15 cellular contexts compared by ENCODE assay signal in genomic region chr20:44020406-44021148, GRCh38.
A peak's percentile ranks its signal among the peaks of the same experiment; 100 is the strongest.
DNase-seq lines count a peak whose midpoint lies in the region; ATAC-seq and TF ChIP-seq lines count a peak whose summit lies in the region.
"Had no signal": no experiment of that assay in that cellular context is flagged by ENCODE, and none has a peak within 500 bp of the region (broad histone marks: within the 10 kb centered on the region; RNA-seq: fewer than 3 reads in every experiment).

No MANE protein-coding gene starts in this region.

- ATAC-seq in activated T-helper 17 cell treated with anti-CD3 and anti-CD28 coated beads, Interleukin-2, amount 50 U/mL, for 72 hours (replicated peaks): no peak
- no peak for ATAC-seq in natural killer cell
- ATAC-seq: gastrocnemius medialis had no signal

- intact Hi-C loops in natural killer cell (cut with micrococcal nuclease): no loop called here

- H3K36me3 Mint-ChIP-seq in activated naive CD4-positive, alpha-beta T cell treated with anti-CD3 and anti-CD28 coated beads, Interleukin-2, amount 10 ng/mL, durations not matched to agents 7 days and 5 days: no peaks in the 10 kb centered on the region
- no peaks in the 10 kb centered on the region for H3K36me3 Mint-ChIP-seq in activated T-helper 17 cell treated with anti-CD3 and anti-CD28 coated beads, Interleukin-2, amount 50 U/mL, for 72 hours (ENCODE audit: low read depth)
- H3K36me3 Mint-ChIP-seq in natural killer cell: no peaks in the 10 kb centered on the region
- H3K36me3 Mint-ChIP-seq: mesothelial cell of epicardium had no signal

- peak overlapping the region; percentile 78 for H3K27ac Mint-ChIP-seq in activated naive CD4-positive, alpha-beta T cell treated with anti-CD3 and anti-CD28 coated beads, Interleukin-2, amount 10 ng/mL, durations not matched to agents 7 days and 5 days
- no peak overlapping the region for H3K27ac Mint-ChIP-seq in activated T-helper 17 cell treated with anti-CD3 and anti-CD28 coated beads, Interleukin-2, amount 50 U/mL, for 72 hours
- H3K27ac Mint-ChIP-seq in natural killer cell: no peak overlapping the region
- H3K27ac Mint-ChIP-seq: mesothelial cell of epicardium had no signal

- H3K9me3 Mint-ChIP-seq in activated naive CD4-positive, alpha-beta T cell treated with anti-CD3 and anti-CD28 coated beads, Interleukin-2, amount 10 ng/mL, durations not matched to agents 7 days and 5 days: no peaks in the 10 kb centered on the region
- H3K9me3 Mint-ChIP-seq in activated T-helper 17 cell treated with anti-CD3 and anti-CD28 coated beads, Interleukin-2, amount 50 U/mL, for 72 hours: no peaks in the 10 kb centered on the region
- no peaks in the 10 kb centered on the region for H3K9me3 Mint-ChIP-seq in natural killer cell
- H3K9me3 Mint-ChIP-seq: mesothelial cell of epicardium; stimulated activated effector memory CD8-positive, alpha-beta T cell treated with anti-CD3 and anti-CD28 coated beads, Interleukin-12 subunit alpha, Interleukin-12 subunit beta, amount 100 ng/mL, for 72 hours had no signal

- CTCF ChIA-PET in activated naive CD4-positive, alpha-beta T cell treated with anti-CD3 and anti-CD28 coated beads, Interleukin-2, amount 10 ng/mL, durations not matched to agents 7 days and 5 days (lab: Charles Lee): interaction anchor here (0.6 kb wide), 1 partner anchor 9 kb away, joined by 3 read pairs; no protein-coding TSS in a partner anchor

- no peak for TF ChIP-seq CTCF in natural killer cell (IDR thresholded peaks at IDR 0.05)

- DNase-seq in activated naive CD4-positive, alpha-beta T cell treated with anti-CD3 and anti-CD28 coated beads, Interleukin-2, amount 10 ng/mL, durations not matched to agents 7 days and 5 days: no peak
- no peak for DNase-seq in activated naive CD4-positive, alpha-beta T cell treated with anti-CD3 and anti-CD28 coated beads, Interleukin-2, amount 50 U/mL, for 16 hours
- DNase-seq in LHCN-M2 (ENCODE audit: low read depth) (peak; percentile 11), natural killer cell (no peak), iPS-NIHi11 (ENCODE audit: low spot score) (no peak), NCI-H1694 treated with DMSO at 0.1 percent for 48 hours (lab: John Stamatoyannopoulos, UW) (no peak), NCI-H1105 treated with DMSO at 0.1 percent for 48 hours (lab: John Stamatoyannopoulos, UW) (no peak)
- DNase-seq: gastrocnemius medialis, NCI-H2081 treated with DMSO at 0.1 percent for 48 hours, SK-N-SH, upper lobe of left lung, WERI-Rb-1 had no signal

- peaks cover 51% of the 10 kb centered on the region for H3K4me1 Mint-ChIP-seq in activated naive CD4-positive, alpha-beta T cell treated with anti-CD3 and anti-CD28 coated beads, Interleukin-2, amount 10 ng/mL, durations not matched to agents 7 days and 5 days
- peaks cover 16% of the 10 kb centered on the region for H3K4me1 Mint-ChIP-seq in activated T-helper 17 cell treated with anti-CD3 and anti-CD28 coated beads, Interleukin-2, amount 50 U/mL, for 72 hours
- peaks cover 29 to 33% of the 10 kb centered on the region in 2 donors for H3K4me1 Mint-ChIP-seq in natural killer cell

- peaks cover 82% of the 10 kb centered on the region for H3K27me3 Mint-ChIP-seq in activated naive CD4-positive, alpha-beta T cell treated with anti-CD3 and anti-CD28 coated beads, Interleukin-2, amount 10 ng/mL, durations not matched to agents 7 days and 5 days
- peaks cover 14% of the 10 kb centered on the region for H3K27me3 Mint-ChIP-seq in activated T-helper 17 cell treated with anti-CD3 and anti-CD28 coated beads, Interleukin-2, amount 50 U/mL, for 72 hours
- peaks cover 57 to 73% of the 10 kb centered on the region in 2 donors for H3K27me3 Mint-ChIP-seq in natural killer cell (ENCODE audit: low read depth in 2 of 2)

- H3K4me3 Mint-ChIP-seq in activated naive CD4-positive, alpha-beta T cell treated with anti-CD3 and anti-CD28 coated beads, Interleukin-2, amount 10 ng/mL, durations not matched to agents 7 days and 5 days: no peak overlapping the region
- H3K4me3 Mint-ChIP-seq in activated T-helper 17 cell treated with anti-CD3 and anti-CD28 coated beads, Interleukin-2, amount 50 U/mL, for 72 hours: peak overlapping the region; percentile 73
- H3K4me3 Mint-ChIP-seq in natural killer cell: peak overlapping the region; percentile 84
- H3K4me3 Mint-ChIP-seq: mesothelial cell of epicardium had no signal
